ENCODE assay signal across 14 cellular contexts in genomic region chr2:203909946-203910476, GRCh38. TPM values are rescaled to one million over a fixed set of nuclear protein-coding genes. Genes with fewer than 3 reads are reported as not detected.
DNase-seq lines count a peak whose midpoint lies in the region; ATAC-seq and TF ChIP-seq lines count a peak whose summit lies in the region.
"Had no signal": no experiment of that assay in that cellular context is flagged by ENCODE, and none has a peak within 500 bp of the region (broad histone marks: within the 10 kb centered on the region; RNA-seq: fewer than 3 reads in every experiment).

No MANE protein-coding gene starts in this region.

- H4K8ac ChIP-seq in IMR-90 (ENCODE audit: low read depth in 2 of 2, low read length in 2 of 2) (no peak overlapping the region; a peak in 1 of 4 replicates), neuronal stem cell (ENCODE audit: low read depth, low read length) (no peak overlapping the region)

- peak overlapping the region in 5 of 11 experiments; percentile 21 to 87 (median 73); a peak in 7 of 22 replicates for H3K27ac ChIP-seq in BLaER1 treated with 17β-estradiol and CSF1 and Interleukin-3, amounts not matched to agents 10 nM and 100 nM
- no peak overlapping the region for H3K27ac ChIP-seq in IMR-90 (ENCODE audit: insufficient read depth, low read length)
- H3K27ac ChIP-seq in neuronal stem cell (replicated peaks; ENCODE audit: low read length) = no peak overlapping the region

- H3K4me1 Mint-ChIP-seq in brain = peaks cover 18% of the 10 kb centered on the region

- peak overlapping the region in 8 of 11 experiments; percentile 0 to 70 (median 39); a peak in 11 of 22 replicates for H3K9ac ChIP-seq in BLaER1 treated with 17β-estradiol and CSF1 and Interleukin-3, amounts not matched to agents 10 nM and 100 nM
- peak overlapping the region; percentile 19; the same call in 1 of the 2 replicates for H3K9ac ChIP-seq in IMR-90 (ENCODE audit: low read depth, low read length)
- no peak overlapping the region for H3K9ac ChIP-seq in neuronal stem cell (ENCODE audit: low read depth, low read length, poor library complexity)

- H4K91ac ChIP-seq in IMR-90 (ENCODE audit: insufficient read depth, low read depth, low read length) (no peak overlapping the region), neuronal stem cell (ENCODE audit: low read depth, low read length, poor library complexity) (no peak overlapping the region)

- POLR2A ChIA-PET in IMR-90 (lab: Charles Lee; ENCODE audit: unreplicated experiment) = no interaction called here

- H3K23ac ChIP-seq in IMR-90 (ENCODE audit: low read depth, low read length) (no peak overlapping the region), neuronal stem cell (ENCODE audit: low read depth, low read length, poor library complexity) (no peak overlapping the region)

- H3K14ac ChIP-seq in IMR-90 (replicated peaks; ENCODE audit: low read depth, low read length) (no peak overlapping the region), neuronal stem cell (ENCODE audit: low read length) (no peak overlapping the region)

- H3K79me1 ChIP-seq in IMR-90 (ENCODE audit: low read depth in 1 of 2, low read length in 2 of 2) (no peaks in the 10 kb centered on the region), neuronal stem cell (ENCODE audit: low read depth, low read length) (no peaks in the 10 kb centered on the region)

- H3K4me2 ChIP-seq in BLaER1 treated with 17β-estradiol and CSF1 and Interleukin-3, amounts not matched to agents 10 nM and 100 nM = peak overlapping the region; percentile 71 to 86 (median 80); a peak in 21 of 22 replicates
- peak overlapping the region; percentile 49; the same call in 1 of the 2 replicates for H3K4me2 ChIP-seq in IMR-90 (ENCODE audit: low read depth, low read length)
- no peak overlapping the region for H3K4me2 ChIP-seq in neuronal stem cell (ENCODE audit: insufficient read depth, low read length, poor library complexity, severe bottlenecking)

- no peak for TF ChIP-seq CTCF in IMR-90 (conservative IDR thresholded peaks at IDR 0.05; ENCODE audit: low read depth, low read length)
- TF ChIP-seq CTCF in brain (conservative IDR thresholded peaks at IDR 0.05) = peak; percentile 17 to 50

- H2AK5ac ChIP-seq in IMR-90 (ENCODE audit: low read depth, low read length) (no peak overlapping the region), neuronal stem cell (ENCODE audit: low read depth, low read length) (no peak overlapping the region)

- H2BK120ac ChIP-seq in IMR-90 (ENCODE audit: low read depth, low read length) (peak overlapping the region; percentile 15; the same call in 1 of the 2 replicates), neuronal stem cell (ENCODE audit: low read depth, low read length) (no peak overlapping the region)

- no peak overlapping the region for H2BK12ac ChIP-seq in neuronal stem cell (ENCODE audit: low read length)

- in situ Hi-C loops in IMR-90 (cut with MboI; ENCODE audit: low sequenced_read_pairs) = loop anchor here (25.0 kb wide), 1 partner anchor 1323 kb away; no protein-coding TSS in a partner anchor

- CTCF ChIA-PET in IMR-90 (lab: Yijun Ruan, JAX) = interaction anchor here (0.6 to 1.2 kb wide), 6 partner anchors 9 to 485 kb away, joined by 3 to 7 read pairs (median 5); no protein-coding TSS in a partner anchor

- no peak for TF ChIP-seq RAD21 in IMR-90 (IDR thresholded peaks at IDR 0.05; ENCODE audit: low read length)

- H3K27me3 ChIP-seq in BLaER1 treated with 17β-estradiol and CSF1 and Interleukin-3, amounts not matched to agents 10 nM and 100 nM = no peaks in the 10 kb centered on the region
- H3K27me3 ChIP-seq in IMR-90 (ENCODE audit: control insufficient read depth, insufficient read depth, low read length) = peaks cover 2% of the 10 kb centered on the region
- no peaks in the 10 kb centered on the region for H3K27me3 ChIP-seq in neuronal stem cell (ENCODE audit: control insufficient read depth in 3 of 3, insufficient read depth in 3 of 3, low read depth in 1 of 3, low read length in 3 of 3)

- H3K9me3 Mint-ChIP-seq in brain = no peaks in the 10 kb centered on the region
- H3K9me3 Mint-ChIP-seq: stimulated activated memory B cell treated with anti-CD40 and anti-IgM and Interleukin-4, amounts not matched to agents 10 μg/mL and 1 μg/mL and 100 μg/mL, for 72 hours had no signal

- no peak overlapping the region for H2AK9ac ChIP-seq in IMR-90 (replicated peaks; ENCODE audit: low read depth, low read length, poor library complexity)

- intact Hi-C loops in IMR-90 (cut with micrococcal nuclease) = loop anchor here (1.0 to 5.0 kb wide), 5 partner anchors 93 to 1336 kb away; no protein-coding TSS in a partner anchor

- H3K27ac Mint-ChIP-seq in brain = no peak overlapping the region
- H3K27ac Mint-ChIP-seq: stimulated activated memory B cell treated with anti-CD40 and anti-IgM and Interleukin-4, amounts not matched to agents 10 μg/mL and 1 μg/mL and 100 μg/mL, for 72 hours had no signal

- H3K4me3 ChIP-seq in BLaER1 treated with 17β-estradiol and CSF1 and Interleukin-3, amounts not matched to agents 10 nM and 100 nM = peak overlapping the region in 2 of 10 experiments; percentile 48 to 55; a peak in 4 of 20 replicates
- H3K4me3 ChIP-seq in IMR-90 (ENCODE audit: insufficient read depth, low read depth, low read length) (no peak overlapping the region), neuronal stem cell (ENCODE audit: low read length in 2 of 2) (no peak overlapping the region)

- no peak overlapping the region for H4K5ac ChIP-seq in IMR-90 (ENCODE audit: low read depth, low read length)

- H3K18ac ChIP-seq in IMR-90 (ENCODE audit: low read depth, low read length) = no peak overlapping the region
- no peak overlapping the region for H3K18ac ChIP-seq in neuronal stem cell (ENCODE audit: low read length)

- no peaks in the 10 kb centered on the region; a peak in 1 of 22 replicates for H3K36me3 ChIP-seq in BLaER1 treated with 17β-estradiol and CSF1 and Interleukin-3, amounts not matched to agents 10 nM and 100 nM
- H3K36me3 ChIP-seq in IMR-90 (ENCODE audit: control insufficient read depth, insufficient read depth, low read length) (no peaks in the 10 kb centered on the region), neuronal stem cell (replicated peaks in 1 of 2; ENCODE audit: control insufficient read depth in 2 of 2, insufficient read depth in 2 of 2, low read length in 2 of 2) (no peaks in the 10 kb centered on the region)

- DNase-seq in IMR-90 (no peak), neuronal stem cell (ENCODE audit: low spot score) (no peak), SIG-M5 (lab: John Stamatoyannopoulos, UW) (no peak), SHP77 (lab: John Stamatoyannopoulos, UW) (no peak), NCI-H510A (lab: John Stamatoyannopoulos, UW) (no peak)
- DNase-seq: activated T-cell treated with anti-CD3 and anti-CD28 coated beads for 4 hours, cerebellar nuclear complex, NCI-H2029 had no signal

- dilution Hi-C loops in IMR-90 (cut with HindIII; ENCODE audit: low sequenced_read_pairs, unreplicated experiment) = no loop called here

- no peaks in the 10 kb centered on the region for H3K27me3 Mint-ChIP-seq in brain

- TF ChIP-seq POLR2A in IMR-90 (IDR thresholded peaks at IDR 0.05; ENCODE audit: low read depth, low read length) = no peak

- no peak overlapping the region for H3K4me3 Mint-ChIP-seq in brain
- H3K4me3 Mint-ChIP-seq: stimulated activated memory B cell treated with anti-CD40 and anti-IgM and Interleukin-4, amounts not matched to agents 10 μg/mL and 1 μg/mL and 100 μg/mL, for 72 hours had no signal

- H3K9me3 ChIP-seq in BLaER1 treated with 17β-estradiol and CSF1 and Interleukin-3, amounts not matched to agents 10 nM and 100 nM (replicated peaks in 1 of 11) = peaks cover 0 to 5% (median 0%) of the 10 kb centered on the region in 11 experiments; a peak in 3 of 22 replicates
- H3K9me3 ChIP-seq in IMR-90 (ENCODE audit: control insufficient read depth, insufficient read depth, low read length) (no peaks in the 10 kb centered on the region), neuronal stem cell (replicated peaks in 1 of 2; ENCODE audit: control insufficient read depth in 2 of 2, insufficient read depth in 1 of 2, low read depth in 1 of 2, low read length in 2 of 2) (no peaks in the 10 kb centered on the region)

- H2AFZ ChIP-seq in IMR-90 (replicated peaks; ENCODE audit: low read length, poor library complexity) (no peak overlapping the region), neuronal stem cell (ENCODE audit: low read length) (peak overlapping the region; percentile 35)

- no CpG with 5 or more reads among the region's 6 CpGs for WGBS in IMR-90 (ENCODE audit: extremely low coverage in 2 of 2, insufficient read length in 1 of 2), 2 experiments
- no CpG with 5 or more reads among the region's 6 CpGs for WGBS in neuronal stem cell (ENCODE audit: extremely low coverage in 2 of 2, insufficient read length in 2 of 2, insufficient replicate concordance in 1 of 2), 2 donors

- H3K4ac ChIP-seq in IMR-90 (ENCODE audit: low read depth, low read length) = 0 out of 2 replicates have a peak overlapping the region, but pooled peaks have one; percentile 20
- no peak overlapping the region for H3K4ac ChIP-seq in neuronal stem cell (ENCODE audit: low read length)

- H3K56ac ChIP-seq in IMR-90 (ENCODE audit: extremely low read depth, insufficient read depth, low read length) = no peak overlapping the region

- no peaks in the 10 kb centered on the region for H3K36me3 Mint-ChIP-seq in brain
- H3K36me3 Mint-ChIP-seq: stimulated activated memory B cell treated with anti-CD40 and anti-IgM and Interleukin-4, amounts not matched to agents 10 μg/mL and 1 μg/mL and 100 μg/mL, for 72 hours had no signal

- no peaks in the 10 kb centered on the region for H3K9me1 ChIP-seq in IMR-90 (ENCODE audit: insufficient read depth, low read length)

- peaks cover 36 to 70% (median 41%) of the 10 kb centered on the region in 10 experiments for H3K4me1 ChIP-seq in BLaER1 treated with 17β-estradiol and CSF1 and Interleukin-3, amounts not matched to agents 10 nM and 100 nM
- H3K4me1 ChIP-seq in IMR-90 (ENCODE audit: control insufficient read depth, insufficient read depth, low read length) (peaks cover 3% of the 10 kb centered on the region; the same call in 1 of the 2 replicates), neuronal stem cell (ENCODE audit: control insufficient read depth in 2 of 2, insufficient read depth in 1 of 2, low read depth in 1 of 2, low read length in 2 of 2) (no peaks in the 10 kb centered on the region)

- no TSS peak for BruUV-seq in IMR-90 (replicated peaks; lab: Mats Ljungman, UMichigan)

- H2BK15ac ChIP-seq in IMR-90 (ENCODE audit: low read depth, low read length) (no peak overlapping the region), neuronal stem cell (ENCODE audit: low read length) (no peak overlapping the region)

- H2BK5ac ChIP-seq in IMR-90 (ENCODE audit: low read depth, low read length, poor library complexity, severe bottlenecking) (no peak overlapping the region), neuronal stem cell (ENCODE audit: low read length) (no peak overlapping the region)

- H4K20me1 ChIP-seq in BLaER1 treated with 17β-estradiol and CSF1 and Interleukin-3, amounts not matched to agents 10 nM and 100 nM = no peaks in the 10 kb centered on the region
- H4K20me1 ChIP-seq in IMR-90 (ENCODE audit: insufficient read depth, low read length) = no peaks in the 10 kb centered on the region

- no peak for ATAC-seq in IMR-90 (ENCODE audit: low read depth)
- ATAC-seq in HG02981 (IDR thresholded peaks at IDR 0.05; ENCODE audit: unreplicated experiment) = no peak

- H2BK20ac ChIP-seq in IMR-90 (ENCODE audit: low read depth, low read length) = no peak overlapping the region; the same call in 1 of the 2 replicates

RNA-seq across cellular contexts. Expression of gene ICOS, which starts 26.6 kb away (rescaled TPM):
- total RNA-seq in IMR-90 (2012; rRNA removed) = not detected in 2 replicates
- polyA plus RNA-seq in IMR-90 (2012; rRNA removed) = not detected in 2 replicates
- polyA plus RNA-seq in IMR-90 (2012; cell fraction: cytosol; rRNA removed) = not detected in 2 replicates
- polyA plus RNA-seq in IMR-90 (2012; cell fraction: nucleus; rRNA removed; ENCODE audit: low replicate concordance) = not detected in 2 replicates
- not detected for polyA plus RNA-seq in brain (ENCODE audit: insufficient read depth, low read depth, low replicate concordance)
- not detected for polyA plus RNA-seq in neuronal stem cell (2013, experiment 1 of 2)
- polyA plus RNA-seq in neuronal stem cell (2013, experiment 2 of 2) = not detected
- total RNA-seq: frontal cortex, lung microvascular endothelial cell had no signal

RNA-seq across cellular contexts. Expression of gene CTLA4, which starts 42.4 kb away (rescaled TPM):
- not detected in 2 replicates for total RNA-seq in IMR-90 (2012; rRNA removed)
- not detected in 2 replicates for polyA plus RNA-seq in IMR-90 (2012; rRNA removed)
- not detected in 2 replicates for polyA plus RNA-seq in IMR-90 (2012; cell fraction: cytosol; rRNA removed)
- 0.17 TPM in 1 of 2 replicates, not detected in the other for polyA plus RNA-seq in IMR-90 (2012; cell fraction: nucleus; rRNA removed; ENCODE audit: low replicate concordance)
- polyA plus RNA-seq in brain (ENCODE audit: insufficient read depth, low read depth, low replicate concordance) = not detected
- not detected for polyA plus RNA-seq in neuronal stem cell (2013, experiment 1 of 2)
- polyA plus RNA-seq in neuronal stem cell (2013, experiment 2 of 2) = not detected
- total RNA-seq: frontal cortex had no signal
